In the genomic region with DNA sequence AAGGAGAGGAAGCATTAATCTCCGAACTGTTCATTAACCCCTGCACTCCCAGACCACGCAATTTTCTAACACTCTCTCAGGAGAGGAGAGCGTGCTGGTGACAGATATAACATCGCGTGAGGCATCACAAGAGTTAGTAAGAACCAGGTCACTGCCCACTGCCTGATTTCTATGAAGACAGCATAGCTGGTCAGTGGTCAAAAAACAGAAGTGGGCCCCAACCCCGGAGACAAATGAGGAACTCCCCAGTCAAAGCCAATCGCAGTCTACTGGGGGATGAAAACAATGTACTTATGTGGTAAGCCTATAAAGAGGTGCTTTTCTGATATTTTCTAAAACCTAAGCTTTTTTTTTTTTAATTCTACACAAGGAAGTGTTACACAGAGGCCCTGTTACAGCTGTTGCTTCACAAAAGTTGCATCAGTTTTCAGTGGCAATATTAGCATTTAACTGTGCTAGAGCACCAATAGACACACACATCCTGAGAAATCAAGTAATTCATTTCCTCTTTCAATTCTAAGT, we compare ENCODE assay signal across 7 cellular contexts.
A peak's percentile ranks its signal among the peaks of the same experiment; 100 is the strongest.
DNase-seq lines count a peak whose midpoint lies in the region; ATAC-seq, FAIRE-seq and TF ChIP-seq lines count a peak whose summit lies in the region.

No MANE protein-coding gene starts in this region.

- H3K4me3 Mint-ChIP-seq in MCF 10A (ENCODE audit: unreplicated experiment), result no peak overlapping the region

- peak overlapping the region; percentile 67 for H3K9ac ChIP-seq in OCI-LY3 (ENCODE audit: low read length)

- H3K4me1 ChIP-seq in OCI-LY3 (ENCODE audit: low read length), result peaks cover 65% of the 10 kb centered on the region

- no peak for TF ChIP-seq CTCF in OCI-LY3 (IDR thresholded peaks at IDR 0.05; ENCODE audit: low read depth, low read length)
- no peak for TF ChIP-seq CTCF in MCF 10A (IDR thresholded peaks at IDR 0.05; ENCODE audit: unreplicated experiment)

- no peaks in the 10 kb centered on the region for H3K79me2 ChIP-seq in OCI-LY3 (ENCODE audit: low read length)

- CTCF ChIA-PET in MCF 10A (lab: Yijun Ruan, JAX), result interaction anchor here (0.6 to 1.5 kb wide), 3 partner anchors 12 to 144 kb away, joined by 3 to 5 read pairs (median 4); no protein-coding TSS in a partner anchor

- peak overlapping the region; percentile 83 for H3K27ac ChIP-seq in OCI-LY3 (ENCODE audit: low read length)

- H3K36me3 Mint-ChIP-seq in MCF 10A (ENCODE audit: insufficient read depth, unreplicated experiment), result no peaks in the 10 kb centered on the region

- H3K36me3 ChIP-seq in OCI-LY3 (replicated peaks; ENCODE audit: low read depth, low read length), result no peaks in the 10 kb centered on the region

- intact Hi-C loops in MCF 10A (cut with micrococcal nuclease), result no loop called here

- no peak overlapping the region for H2AFZ ChIP-seq in OCI-LY3 (ENCODE audit: low read depth, low read length)

- no peaks in the 10 kb centered on the region for H3K9me3 ChIP-seq in OCI-LY3 (ENCODE audit: insufficient read depth, low read length)

- no peaks in the 10 kb centered on the region for H3K27me3 Mint-ChIP-seq in MCF 10A (ENCODE audit: insufficient read depth, unreplicated experiment)

- no peaks in the 10 kb centered on the region for H3K4me1 Mint-ChIP-seq in MCF 10A (ENCODE audit: insufficient read depth, unreplicated experiment)

- no peak overlapping the region for H3K27ac Mint-ChIP-seq in MCF 10A (ENCODE audit: low read depth, unreplicated experiment)

- peak; percentile 60 for FAIRE-seq in GM19239 (lab: Jason Lieb, UNC)

- no peaks in the 10 kb centered on the region for H3K27me3 ChIP-seq in OCI-LY3 (ENCODE audit: low read depth, low read length)

- ATAC-seq in SK-N-SH treated with all-trans-retinoic acid at 6 μM for 48 hours, result no peak

- no peak for DNase-seq in GM19239 (ENCODE audit: insufficient read length, low spot score)
- peak; percentile 28 for DNase-seq in fibroblast of peridontal ligament (ENCODE audit: extremely low read depth)
- DNase-seq in renal cortical epithelial cell (ENCODE audit: low read depth), result peak; percentile 22
- DNase-seq in kidney tubule cell (ENCODE audit: low spot score), result no peak
- DNase-seq in MCF 10A (ENCODE audit: unreplicated experiment), result no peak

- no TSS peak for BruUV-seq in MCF 10A (replicated peaks; lab: Mats Ljungman, UMichigan)

- H3K4me3 ChIP-seq in OCI-LY3 (ENCODE audit: low read length), result peak overlapping the region; percentile 50; the same call in 1 of the 2 replicates

- H3K4me2 ChIP-seq in OCI-LY3 (ENCODE audit: low read length), result peak overlapping the region; percentile 69

- POLR2A ChIA-PET in MCF 10A (lab: Yijun Ruan, JAX), result interaction anchor here (1.3 kb wide), 1 partner anchor 231 kb away, joined by 4 read pairs; a partner anchor contains a TSS

- H4K20me1 ChIP-seq in OCI-LY3 (ENCODE audit: insufficient read depth, low read length), result no peaks in the 10 kb centered on the region

- H3K9me3 Mint-ChIP-seq in MCF 10A (ENCODE audit: unreplicated experiment), result no peaks in the 10 kb centered on the region

TF ChIP-seq in SK-N-SH treated with all-trans-retinoic acid at 6 μM for 48 hours, 23 proteins besides CTCF, POLR2A, EP300 and RAD21:
- TF ChIP-seq BACH2 (CRISPR knock-in tag; IDR thresholded peaks at IDR 0.05; ENCODE audit: borderline replicate concordance), result no peak
- TF ChIP-seq GLIS3 (CRISPR knock-in tag; IDR thresholded peaks at IDR 0.05), result no peak
- TF ChIP-seq PPARA (CRISPR knock-in tag; IDR thresholded peaks at IDR 0.05; ENCODE audit: borderline replicate concordance), result no peak
- no peak for TF ChIP-seq SNAI2 (CRISPR knock-in tag; IDR thresholded peaks at IDR 0.05)
- no peak for TF ChIP-seq ESRRG (CRISPR knock-in tag; IDR thresholded peaks at IDR 0.05)
- no peak for TF ChIP-seq ISL1 (CRISPR knock-in tag; IDR thresholded peaks at IDR 0.05)
- no peak for TF ChIP-seq TOX (CRISPR knock-in tag; IDR thresholded peaks at IDR 0.05; ENCODE audit: borderline replicate concordance)
- no peak for TF ChIP-seq ARNTL (CRISPR knock-in tag; IDR thresholded peaks at IDR 0.05; ENCODE audit: borderline replicate concordance, low read depth)

Comparison
In these comparisons a context has a peak if more than half of its experiments do, and no peak if none do; other contexts are left out.
1. DNase-seq: peak in fibroblast of peridontal ligament (single experiment) and renal cortical epithelial cell (single experiment); none in GM19239 (single experiment), kidney tubule cell (single experiment) and MCF 10A (single experiment).